Comparison of ENCODE assay signal across 11 cellular contexts in the genomic region with DNA sequence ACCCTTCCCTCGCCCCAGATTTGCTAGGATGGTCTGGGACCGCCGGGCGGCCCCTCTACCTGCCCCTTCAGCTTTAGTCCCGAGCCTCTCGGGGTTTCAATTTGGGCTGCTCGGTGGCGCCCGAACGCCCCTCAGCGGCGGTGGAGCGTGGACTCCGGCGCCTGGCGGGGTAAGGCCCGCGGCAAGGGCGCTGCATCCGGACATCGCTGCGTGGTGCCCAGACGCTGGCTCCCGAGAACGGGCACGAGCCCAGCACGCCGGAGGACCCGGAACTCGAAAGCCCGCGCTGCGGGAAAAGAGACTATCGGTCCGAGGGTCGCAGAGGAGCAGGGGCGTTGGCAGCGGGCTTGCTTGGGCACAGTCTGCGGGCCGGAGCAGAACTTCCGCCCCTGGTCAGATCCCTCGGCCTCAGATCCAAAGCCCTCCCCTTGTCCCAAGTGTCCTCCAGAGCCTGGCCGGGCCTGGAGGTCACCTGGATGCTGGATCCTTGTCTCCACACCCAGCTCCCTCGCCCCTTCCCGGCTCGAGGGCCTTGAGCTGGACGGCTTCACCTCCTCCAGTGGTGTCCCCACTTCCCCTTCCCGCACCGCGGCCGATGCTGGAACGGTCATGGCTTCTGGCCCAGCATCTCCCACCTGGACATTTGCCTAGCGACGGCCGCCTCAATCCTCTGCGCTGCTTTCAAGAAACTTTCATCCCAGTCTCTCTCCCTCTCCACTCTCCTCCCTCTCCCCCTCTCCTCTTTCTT. TPM values are rescaled to one million over a fixed set of nuclear protein-coding genes. Genes with fewer than 3 reads are reported as not detected.
A peak's percentile ranks its signal among the peaks of the same experiment; 100 is the strongest.
DNase-seq lines count a peak whose midpoint lies in the region; ATAC-seq and TF ChIP-seq lines count a peak whose summit lies in the region.
"Had no signal": no experiment of that assay in that cellular context is flagged by ENCODE, and none has a peak within 500 bp of the region (broad histone marks: within the 10 kb centered on the region; RNA-seq: fewer than 3 reads in every experiment).

No MANE protein-coding gene starts in this region.

- H3K4me1 ChIP-seq in ectodermal cell (ENCODE audit: control insufficient read depth, insufficient read depth, low read length) (peaks cover 32% of the 10 kb centered on the region), gastroesophageal sphincter (peaks cover 0 to 47% (median 18%) of the 10 kb centered on the region in 3 donors)

- DNase-seq in NCI-H2227 (lab: John Stamatoyannopoulos, UW; ENCODE audit: unreplicated experiment) (peak; percentile 45), neural crest cell (ENCODE audit: low read depth, low spot score) (peak; percentile 28), COLO829 (ENCODE audit: low spot score) (no peak), AG08395 (ENCODE audit: low spot score) (no peak)
- DNase-seq: NCI-H1694 had no signal

- H3K27ac ChIP-seq in ectodermal cell (ENCODE audit: insufficient read depth, low read depth, low read length, poor library complexity, severe bottlenecking), result peak overlapping the region; percentile 89
- no peak overlapping the region for H3K27ac ChIP-seq in gastroesophageal sphincter

- H3K36me3 Mint-ChIP-seq in neural crest cell (ENCODE audit: low read depth), result peaks cover 17% of the 10 kb centered on the region

- TF ChIP-seq EP300 in gastroesophageal sphincter (IDR thresholded peaks at IDR 0.05), result no peak

- WGBS in ectodermal cell, 2 experiments, result 0% methylated on average over 56 of the region's 56 CpGs
- 50% methylated on average over 13 of the region's 56 CpGs; no CpG with 5 or more reads in 1 of the 2 donors for WGBS in gastroesophageal sphincter (ENCODE audit: low coverage in 1 of 2), 2 donors

- TF ChIP-seq CTCF in neural crest cell (conservative IDR thresholded peaks at IDR 0.05) (peak; percentile 37), gastroesophageal sphincter (IDR thresholded peaks at IDR 0.05) (no peak)

- ATAC-seq in gastroesophageal sphincter (no peak), HG03196 (IDR thresholded peaks at IDR 0.05; ENCODE audit: unreplicated experiment) (no peak)

- peaks cover 91% of the 10 kb centered on the region for H3K27me3 Mint-ChIP-seq in neural crest cell (ENCODE audit: low read depth)

- peak overlapping the region; percentile 88 for H3K4me3 Mint-ChIP-seq in neural crest cell

- H3K36me3 ChIP-seq in ectodermal cell (ENCODE audit: control insufficient read depth, insufficient read depth, low read length), result peaks cover under 1% of the 10 kb centered on the region
- peaks cover 0 to 37% of the 10 kb centered on the region in 2 donors for H3K36me3 ChIP-seq in gastroesophageal sphincter

- no peak for TF ChIP-seq POLR2A in gastroesophageal sphincter (IDR thresholded peaks at IDR 0.05)

- no peaks in the 10 kb centered on the region for H3K9me3 ChIP-seq in ectodermal cell (ENCODE audit: control insufficient read depth, low read length)
- peaks cover 0 to 18% (median 0%) of the 10 kb centered on the region in 3 donors for H3K9me3 ChIP-seq in gastroesophageal sphincter

- H3K9me3 Mint-ChIP-seq in neural crest cell, result no peaks in the 10 kb centered on the region
- H3K9me3 Mint-ChIP-seq: activated naive CD4-positive, alpha-beta T cell treated with anti-CD3 and anti-CD28 coated beads, Interleukin-2, amount 50 U/mL, for 72 hours had no signal

- no peak overlapping the region for H3K27ac Mint-ChIP-seq in neural crest cell (ENCODE audit: unreplicated experiment)
- H3K27ac Mint-ChIP-seq: activated naive CD4-positive, alpha-beta T cell treated with anti-CD3 and anti-CD28 coated beads, Interleukin-2, amount 50 U/mL, for 72 hours had no signal

- H3K4me1 Mint-ChIP-seq in neural crest cell, result peaks cover 62% of the 10 kb centered on the region

- H3K27me3 ChIP-seq in ectodermal cell (ENCODE audit: control insufficient read depth, insufficient read depth, low read length, poor library complexity, severe bottlenecking), result peaks cover 88% of the 10 kb centered on the region
- peaks cover 91% of the 10 kb centered on the region for H3K27me3 ChIP-seq in gastroesophageal sphincter

- H3K4me3 ChIP-seq in GM08714 (ENCODE audit: low read length), result peak overlapping the region; percentile 71; the same call in 1 of the 2 replicates
- H3K4me3 ChIP-seq in ectodermal cell (ENCODE audit: insufficient read depth, low read depth, low read length), result peak overlapping the region; percentile 51
- H3K4me3 ChIP-seq in gastroesophageal sphincter, result peak overlapping the region in 1 of 2 donors; percentile 12

RNA-seq across cellular contexts. Expression of a gene that starts 2.9 kb away (rescaled TPM):
- polyA plus RNA-seq in ectodermal cell (2013, experiment 1 of 4), result 72.8 TPM
- polyA plus RNA-seq in ectodermal cell (2013, experiment 2 of 4), result 117 TPM
- polyA plus RNA-seq in ectodermal cell (2013, experiment 3 of 4), result 62.0 TPM
- polyA plus RNA-seq in ectodermal cell (2013, experiment 4 of 4), result 82.8 TPM
- total RNA-seq in neural crest cell (12.4 and 15.1 TPM in 2 replicates), gastroesophageal sphincter (under 1 TPM in 1 of 4 donors, not detected in 3; 0.62 TPM)
- total RNA-seq: activated naive CD4-positive, alpha-beta T cell treated with anti-CD3 and anti-CD28 coated beads, Interleukin-2, amount 50 U/mL, for 72 hours; urinary bladder had no signal
- polyA plus RNA-seq: urinary bladder had no signal

Comparison
In these comparisons a context has a peak if more than half of its experiments do, and no peak if none do; other contexts are left out.
1. DNase-seq: peak in NCI-H2227 (single experiment) and neural crest cell (single experiment); none in COLO829 (single experiment) and AG08395 (single experiment).